2 cellular contexts compared by ENCODE assay signal in genomic region chr19:44604241-44604640, GRCh38.
TF ChIP-seq lines count a peak whose summit lies in the region.

No MANE protein-coding gene starts in this region.

TF ChIP-seq in GM23338, 12 proteins besides CTCF, POLR2A, EP300 and RAD21:
- TF ChIP-seq STAT1 (IDR thresholded peaks at IDR 0.05; ENCODE audit: unreplicated experiment) (no peak), ZNF331 (CRISPR knock-in tag; IDR thresholded peaks at IDR 0.05; ENCODE audit: low read depth) (no peak), ZNF462 (CRISPR knock-in tag; IDR thresholded peaks at IDR 0.05) (no peak)

TF ChIP-seq in IMR-90, 13 proteins besides CTCF, POLR2A, EP300 and RAD21:
- no peak for TF ChIP-seq SMC3 (IDR thresholded peaks at IDR 0.05; ENCODE audit: low read depth, low read length)
- TF ChIP-seq MAFK (IDR thresholded peaks at IDR 0.05; ENCODE audit: low read depth, low read length): no peak
- TF ChIP-seq USF2 (IDR thresholded peaks at IDR 0.05; ENCODE audit: low read depth, low read length): no peak
- no peak for TF ChIP-seq MXI1 (IDR thresholded peaks at IDR 0.05; ENCODE audit: borderline replicate concordance, low read depth, low read length)
- no peak for TF ChIP-seq ELK1 (IDR thresholded peaks at IDR 0.05; ENCODE audit: borderline replicate concordance, low read depth, low read length)
- TF ChIP-seq RCOR1 (IDR thresholded peaks at IDR 0.05; ENCODE audit: insufficient replicate concordance, low read length): no peak
- no peak for TF ChIP-seq NFE2L2 (IDR thresholded peaks at IDR 0.05; ENCODE audit: low read depth, low read length)
- no peak for TF ChIP-seq BHLHE40 (IDR thresholded peaks at IDR 0.05; ENCODE audit: low read depth, low read length)
- TF ChIP-seq RFX5 (IDR thresholded peaks at IDR 0.05; ENCODE audit: low read depth, low read length): no peak
- TF ChIP-seq CEBPB (IDR thresholded peaks at IDR 0.05; ENCODE audit: low read depth, low read length): no peak
- TF ChIP-seq FOS (IDR thresholded peaks at IDR 0.05; ENCODE audit: low read depth, low read length): no peak
- TF ChIP-seq MAZ (IDR thresholded peaks at IDR 0.05; ENCODE audit: borderline replicate concordance, low read depth, low read length): no peak
- no peak for TF ChIP-seq CHD1 (IDR thresholded peaks at IDR 0.05; ENCODE audit: low read depth, low read length)
